Comparison of ENCODE assay signal across 7 cellular contexts in the genomic region with DNA sequence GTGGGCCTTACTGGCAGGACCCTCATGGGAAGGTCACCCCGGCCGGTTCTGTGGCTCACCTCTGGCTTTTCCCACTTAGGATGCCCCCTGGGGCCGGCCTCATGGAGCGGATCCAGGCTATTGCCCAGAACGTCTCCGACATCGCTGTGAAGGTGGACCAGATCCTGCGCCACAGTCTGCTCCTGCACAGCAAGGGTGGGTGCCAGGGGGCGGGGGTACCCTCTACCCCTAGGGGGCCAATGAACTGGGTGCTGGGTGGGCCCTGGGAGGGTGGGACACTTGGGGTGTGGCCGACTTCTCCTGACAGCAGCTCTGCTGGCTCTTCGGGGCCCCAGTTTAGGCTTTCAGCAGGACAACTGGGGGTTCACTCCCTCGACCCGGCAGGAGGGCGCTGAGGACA. TPM values are rescaled to one million over a fixed set of nuclear protein-coding genes. Genes with fewer than 3 reads are reported as not detected.
"Had no signal": no experiment of that assay in that cellular context is flagged by ENCODE, and none has a peak within 500 bp of the region (broad histone marks: within the 10 kb centered on the region; RNA-seq: fewer than 3 reads in every experiment).

No MANE protein-coding gene starts in this region.

- H3K27ac ChIP-seq: HL-60 had no signal

- H3K4me3 ChIP-seq: K562 had no signal

- DNase-seq: IMR-90, KBM-7 had no signal

- ATAC-seq: HepG2, K562 had no signal

RNA-seq across cellular contexts. Expression of a gene that starts 34.3 kb away (rescaled TPM):
- total RNA-seq: HT-29 had no signal
- polyA plus RNA-seq: IgD-negative memory B cell had no signal
